Comparison of ENCODE assay signal across 9 cellular contexts in genomic region chr3:27721717-27722564, GRCh38. TPM values are rescaled to one million over a fixed set of nuclear protein-coding genes. Genes with fewer than 3 reads are reported as not detected.
DNase-seq lines count a peak whose midpoint lies in the region; ATAC-seq lines count a peak whose summit lies in the region.
"Had no signal": no experiment of that assay in that cellular context is flagged by ENCODE, and none has a peak within 500 bp of the region (broad histone marks: within the 10 kb centered on the region; RNA-seq: fewer than 3 reads in every experiment).

TSS of gene EOMES (minus strand) at chr3:27722323. CDS start at chr3:27722294, 29 bp downstream.

- H3K36me3 ChIP-seq in iPS-15b (ENCODE audit: control insufficient read depth, insufficient read depth, low read length): no peaks in the 10 kb centered on the region

- H3K27me3 ChIP-seq in iPS-15b (ENCODE audit: control insufficient read depth, insufficient read depth, low read length): peaks cover 95% of the 10 kb centered on the region

- peaks cover 9% of the 10 kb centered on the region for H3K4me1 ChIP-seq in iPS-15b (ENCODE audit: control insufficient read depth, insufficient read depth, low read length)

- no peaks in the 10 kb centered on the region for H3K9me3 Mint-ChIP-seq in activated naive CD8-positive, alpha-beta T cell treated with anti-CD3 and anti-CD28 coated beads for 36 hours

- in situ Hi-C loops in KBM-7 (cut with MboI; ENCODE audit: low pct_unique_long_range_greater_than_20kb, low sequenced_read_pairs): loop anchor here (25.0 kb wide), 1 partner anchor 590 kb away; no protein-coding TSS in a partner anchor

- H3K36me3 Mint-ChIP-seq in activated naive CD8-positive, alpha-beta T cell treated with anti-CD3 and anti-CD28 coated beads for 36 hours: no peaks in the 10 kb centered on the region

- peak within 1 kb of the TSS; percentile 81 for H3K4me3 Mint-ChIP-seq in activated naive CD8-positive, alpha-beta T cell treated with anti-CD3 and anti-CD28 coated beads for 36 hours

- no peak within 1 kb of the TSS for H3K9ac ChIP-seq in iPS-15b (ENCODE audit: low read depth, low read length)

- H3K27ac Mint-ChIP-seq in activated naive CD8-positive, alpha-beta T cell treated with anti-CD3 and anti-CD28 coated beads for 36 hours: no peak within 1 kb of the TSS

- DNase-seq in EH (ENCODE audit: low read depth) (peak; percentile 23), KBM-7 (peak; percentile 79), SKM-1 (lab: John Stamatoyannopoulos, UW; ENCODE audit: unreplicated experiment) (peak; percentile 54), NAMALWA (ENCODE audit: low spot score) (no peak)
- DNase-seq in activated naive CD8-positive, alpha-beta T cell treated with anti-CD3 and anti-CD28 coated beads for 36 hours: peak; percentile 77
- DNase-seq in stimulated activated CD4-positive, alpha-beta T cell treated with anti-CD3 and anti-CD28 coated beads, Interleukin-1b, Interleukin-23, amount 100 ng/mL, for 48 hours: peak; percentile 70

- peaks cover 37% of the 10 kb centered on the region for H3K4me1 Mint-ChIP-seq in activated naive CD8-positive, alpha-beta T cell treated with anti-CD3 and anti-CD28 coated beads for 36 hours

- peak within 1 kb of the TSS; percentile 61 for H3K4me3 ChIP-seq in iPS-15b (ENCODE audit: low read depth, low read length)

- peaks cover 63% of the 10 kb centered on the region for H3K27me3 Mint-ChIP-seq in activated naive CD8-positive, alpha-beta T cell treated with anti-CD3 and anti-CD28 coated beads for 36 hours

- H3K9me3 ChIP-seq in iPS-15b (ENCODE audit: control insufficient read depth, insufficient read depth, low read length): no peaks in the 10 kb centered on the region

- peak; percentile 59 for ATAC-seq in GM21619 (IDR thresholded peaks at IDR 0.05; ENCODE audit: unreplicated experiment)

RNA-seq across cellular contexts. Expression of gene EOMES, which starts in this region (rescaled TPM):
- under 1 TPM; 0.50 to 0.97 TPM for total RNA-seq in activated naive CD8-positive, alpha-beta T cell treated with anti-CD3 and anti-CD28 coated beads for 36 hours
- total RNA-seq: glomerular endothelial cell had no signal

Comparison
In these comparisons a context has a peak if more than half of its experiments do, and no peak if none do; other contexts are left out.
1. Peak in DNase-seq in activated naive CD8-positive, alpha-beta T cell treated with anti-CD3 and anti-CD28 coated beads for 36 hours; RNA of the gene not detected or under 1 TPM.